In genomic region chr1:75575837-75576236, GRCh38 we compare ENCODE assay signal across 26 cellular contexts.
"Had no signal": no experiment of that assay in that cellular context is flagged by ENCODE, and none has a peak within 500 bp of the region (broad histone marks: within the 10 kb centered on the region; RNA-seq: fewer than 3 reads in every experiment).

No MANE protein-coding gene starts in this region.

- H2AFZ ChIP-seq: hepatocyte had no signal

- H3K27ac Mint-ChIP-seq: dendritic cell treated with granulocyte-macrophage colony-stimulating factor and Interleukin-4, amounts not matched to agents 40 ng/mL and 50 ng/mL, for 4 days; effector memory CD8-positive, alpha-beta T cell; endodermal cell had no signal

- H3K4me3 ChIP-seq: colonic mucosa, coronary artery, dorsolateral prefrontal cortex, esophagus muscularis mucosa, esophagus squamous epithelium, gastrocnemius medialis, gastroesophageal sphincter, heart left ventricle, heart right ventricle, hepatocyte had no signal

- H3K27me3 ChIP-seq: colonic mucosa, dorsolateral prefrontal cortex, esophagus muscularis mucosa, esophagus squamous epithelium, foreskin keratinocyte, gastrocnemius medialis, gastroesophageal sphincter, heart left ventricle, heart right ventricle, hepatocyte had no signal

- H3K4me1 ChIP-seq: colonic mucosa, esophagus muscularis mucosa, esophagus squamous epithelium, foreskin keratinocyte, gastrocnemius medialis, gastroesophageal sphincter, heart left ventricle, heart right ventricle had no signal

- H3K27ac ChIP-seq: colonic mucosa, coronary artery, dorsolateral prefrontal cortex, epithelial cell of prostate, esophagus muscularis mucosa, esophagus squamous epithelium, foreskin keratinocyte, gastrocnemius medialis, gastroesophageal sphincter, heart left ventricle, heart right ventricle, hepatocyte had no signal

- H3K9me3 Mint-ChIP-seq: dendritic cell treated with granulocyte-macrophage colony-stimulating factor and Interleukin-4, amounts not matched to agents 40 ng/mL and 50 ng/mL, for 4 days; effector memory CD8-positive, alpha-beta T cell; endodermal cell had no signal

- H3K79me2 ChIP-seq: hepatocyte had no signal

- H3K4me2 ChIP-seq: hepatocyte had no signal

- H3K9me3 ChIP-seq: colonic mucosa, esophagus muscularis mucosa, esophagus squamous epithelium, gastrocnemius medialis, gastroesophageal sphincter, heart left ventricle, heart right ventricle had no signal

- H3K36me3 ChIP-seq: colonic mucosa, esophagus muscularis mucosa, esophagus squamous epithelium, gastrocnemius medialis, gastroesophageal sphincter, heart left ventricle, heart right ventricle had no signal

- ATAC-seq: effector memory CD8-positive, alpha-beta T cell; esophagus mucosa; foreskin keratinocyte; gastrocnemius medialis; gastroesophageal sphincter; heart left ventricle; heart right ventricle had no signal

- H3K4me1 Mint-ChIP-seq: endodermal cell had no signal

- DNase-seq: colonic mucosa; cortex of kidney; dermis blood vessel endothelial cell; dorsolateral prefrontal cortex; effector CD4-positive, alpha-beta T cell; effector CD8-positive, alpha-beta T cell; effector memory CD4-positive, alpha-beta T cell; effector memory CD8-positive, alpha-beta T cell; endodermal cell; erythroblast; esophagus squamous epithelium; foreskin fibroblast; foreskin keratinocyte; foreskin melanocyte; gastrocnemius medialis; glutamatergic neuron; head of caudate nucleus; heart left ventricle; heart right ventricle had no signal

- H3K27me3 Mint-ChIP-seq: dendritic cell treated with granulocyte-macrophage colony-stimulating factor and Interleukin-4, amounts not matched to agents 40 ng/mL and 50 ng/mL, for 4 days had no signal

- H3K4me3 Mint-ChIP-seq: dendritic cell treated with granulocyte-macrophage colony-stimulating factor and Interleukin-4, amounts not matched to agents 40 ng/mL and 50 ng/mL, for 4 days; effector memory CD8-positive, alpha-beta T cell; endodermal cell had no signal
